In the genomic region with DNA sequence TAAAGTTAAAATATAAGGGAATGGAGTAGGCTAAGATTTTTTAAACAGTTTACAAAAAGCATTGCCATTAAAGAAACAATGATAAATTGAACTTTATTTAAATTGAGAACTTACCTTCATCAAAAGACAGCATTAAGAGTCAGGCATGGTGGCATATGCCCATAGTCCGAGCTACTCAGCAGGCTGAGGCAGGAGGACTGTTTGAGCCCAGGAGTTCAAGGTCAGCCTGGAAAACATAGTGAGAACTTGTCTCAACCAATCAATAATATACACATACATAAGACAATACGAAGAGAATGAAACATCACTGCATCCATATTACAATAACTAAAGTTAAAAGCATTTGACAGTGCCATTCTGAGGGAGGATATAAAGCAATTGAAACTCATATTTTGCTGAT, we compare ENCODE assay signal across 11 cellular contexts.
"Had no signal": no experiment of that assay in that cellular context is flagged by ENCODE, and none has a peak within 500 bp of the region (broad histone marks: within the 10 kb centered on the region; RNA-seq: fewer than 3 reads in every experiment).

No MANE protein-coding gene starts in this region.

- ATAC-seq: GM23338, HCT116 had no signal

- H3K4me1 Mint-ChIP-seq: GM23338, H9 had no signal

- H3K9me3 Mint-ChIP-seq: GM23338, H9, HFFc6 had no signal

- H3K4me3 ChIP-seq: GM23248, GM23338, HAP-1 had no signal

- H3K36me3 ChIP-seq: HAP-1 had no signal

- H3K4me2 ChIP-seq: GM23338 had no signal

- H2AFZ ChIP-seq: GM23248, GM23338 had no signal

- H3K27ac ChIP-seq: GM23248 had no signal

- DNase-seq: GM23248, GOT3, H7, H9, HCEC 1CT, HFFc6 had no signal

- FAIRE-seq: H1, H54 had no signal

- H3K4me3 Mint-ChIP-seq: GM23338, H9, HFFc6 had no signal

- H3K9me3 ChIP-seq: HAP-1 had no signal

- H3K9ac ChIP-seq: GM23248 had no signal

- H3K4me1 ChIP-seq: HAP-1 had no signal

- H3K27ac Mint-ChIP-seq: GM23338, H9, HFFc6 had no signal
